In the genomic region with DNA sequence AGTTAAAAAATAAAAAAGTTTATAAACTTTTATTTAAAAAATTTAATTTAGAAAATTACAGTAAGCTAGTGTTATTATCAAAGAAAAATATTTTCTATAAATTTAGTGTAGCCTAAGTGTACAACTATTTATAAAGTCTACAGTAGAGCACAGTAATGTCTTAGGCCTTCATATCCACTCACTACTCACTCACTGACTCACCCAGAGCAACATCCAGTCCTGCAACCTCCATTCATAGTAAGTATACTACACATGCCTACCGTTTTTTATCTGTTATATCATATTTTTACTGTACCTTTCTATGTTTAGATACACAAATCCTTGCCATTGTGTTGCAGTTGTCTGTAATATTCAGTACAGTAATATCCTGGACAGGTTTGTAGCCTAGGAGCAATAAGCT, we compare ENCODE assay signal across 15 cellular contexts.
"Had no signal": no experiment of that assay in that cellular context is flagged by ENCODE, and none has a peak within 500 bp of the region (broad histone marks: within the 10 kb centered on the region; RNA-seq: fewer than 3 reads in every experiment).

No MANE protein-coding gene starts in this region.

- ATAC-seq: activated T-helper 17 cell treated with anti-CD3 and anti-CD28 coated beads, Interleukin-2, amount 50 U/mL, for 72 hours; left colon; naive thymus-derived CD4-positive, alpha-beta T cell; T-helper 17 cell had no signal

- H3K9me3 Mint-ChIP-seq: activated B cell treated with CpG ODN at 0.5 μM for 24 hours; activated CD4-positive, alpha-beta T cell treated with anti-CD3 and anti-CD28 coated beads, Interleukin-2, amount 10 ng/mL, durations not matched to agents 24 days and 14 days; activated T-helper 17 cell treated with anti-CD3 and anti-CD28 coated beads, Interleukin-2, amount 50 U/mL, for 72 hours had no signal

- H3K36me3 ChIP-seq: neutrophil, stomach, uterus had no signal

- H3K27ac ChIP-seq: neutrophil, stomach, uterus had no signal

- H3K9me3 ChIP-seq: neutrophil, uterus had no signal

- H3K4me3 Mint-ChIP-seq: activated B cell treated with CpG ODN at 0.5 μM for 24 hours; activated CD4-positive, alpha-beta T cell treated with anti-CD3 and anti-CD28 coated beads, Interleukin-2, amount 10 ng/mL, durations not matched to agents 24 days and 14 days; activated naive CD4-positive, alpha-beta T cell treated with anti-CD3 and anti-CD28 coated beads for 36 hours; activated T-helper 17 cell treated with anti-CD3 and anti-CD28 coated beads, Interleukin-2, amount 50 U/mL, for 72 hours; brain; immature natural killer cell; naive thymus-derived CD4-positive, alpha-beta T cell; T-helper 17 cell had no signal

- H3K27me3 Mint-ChIP-seq: activated B cell treated with CpG ODN at 0.5 μM for 24 hours; activated CD4-positive, alpha-beta T cell treated with anti-CD3 and anti-CD28 coated beads, Interleukin-2, amount 10 ng/mL, durations not matched to agents 24 days and 14 days; activated T-helper 17 cell treated with anti-CD3 and anti-CD28 coated beads, Interleukin-2, amount 50 U/mL, for 72 hours; brain; naive thymus-derived CD4-positive, alpha-beta T cell; T-helper 17 cell had no signal

- DNase-seq: activated B cell treated with CpG ODN at 0.5 μM for 24 hours; activated CD4-positive, alpha-beta T cell treated with anti-CD3 and anti-CD28 coated beads, Interleukin-2, amount 10 ng/mL, durations not matched to agents 24 days and 14 days; activated naive CD4-positive, alpha-beta T cell treated with anti-CD3 and anti-CD28 coated beads for 36 hours; immature natural killer cell; left colon; naive thymus-derived CD4-positive, alpha-beta T cell; posterior cingulate gyrus; small intestine; stomach; T-helper 17 cell; uterus had no signal

- H3K4me3 ChIP-seq: lung, stomach, uterus had no signal

- H3K27ac Mint-ChIP-seq: activated B cell treated with CpG ODN at 0.5 μM for 24 hours; activated CD4-positive, alpha-beta T cell treated with anti-CD3 and anti-CD28 coated beads, Interleukin-2, amount 10 ng/mL, durations not matched to agents 24 days and 14 days; activated naive CD4-positive, alpha-beta T cell treated with anti-CD3 and anti-CD28 coated beads for 36 hours; activated T-helper 17 cell treated with anti-CD3 and anti-CD28 coated beads, Interleukin-2, amount 50 U/mL, for 72 hours; brain; immature natural killer cell; naive thymus-derived CD4-positive, alpha-beta T cell; T-helper 17 cell had no signal

- H3K27me3 ChIP-seq: neutrophil, stomach, uterus had no signal

- H3K36me3 Mint-ChIP-seq: brain; immature natural killer cell; naive thymus-derived CD4-positive, alpha-beta T cell had no signal

- H3K4me1 ChIP-seq: stomach, uterus had no signal

- H3K4me1 Mint-ChIP-seq: activated B cell treated with CpG ODN at 0.5 μM for 24 hours; activated CD4-positive, alpha-beta T cell treated with anti-CD3 and anti-CD28 coated beads, Interleukin-2, amount 10 ng/mL, durations not matched to agents 24 days and 14 days; activated T-helper 17 cell treated with anti-CD3 and anti-CD28 coated beads, Interleukin-2, amount 50 U/mL, for 72 hours; immature natural killer cell; naive thymus-derived CD4-positive, alpha-beta T cell; T-helper 17 cell had no signal
